In the genomic region with DNA sequence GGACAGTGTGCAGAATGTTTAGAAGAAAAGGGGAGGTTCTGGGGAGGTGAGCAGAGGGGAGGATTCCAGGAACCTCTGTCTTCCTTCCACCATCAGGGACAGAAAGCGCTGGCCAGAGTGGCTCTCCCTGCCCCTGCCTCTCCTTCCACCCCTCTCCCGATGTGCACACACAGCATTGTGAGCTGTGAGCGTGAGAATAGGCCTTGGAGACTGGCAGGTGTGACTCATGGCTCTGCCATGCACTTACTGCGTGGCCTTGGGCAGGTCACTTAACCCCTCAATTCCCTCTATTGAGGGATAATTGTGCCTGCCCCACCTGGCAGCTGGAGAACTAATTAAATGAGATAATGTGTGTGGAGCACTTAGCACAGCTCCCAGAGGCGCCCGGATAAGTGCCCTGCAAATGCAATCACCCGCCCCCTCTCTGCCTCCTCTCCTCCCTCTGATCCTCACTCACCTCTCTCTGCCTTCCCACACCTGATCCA, we compare ENCODE assay signal across 9 cellular contexts.
DNase-seq lines count a peak whose midpoint lies in the region; ATAC-seq, FAIRE-seq and TF ChIP-seq lines count a peak whose summit lies in the region.
"Had no signal": no experiment of that assay in that cellular context is flagged by ENCODE, and none has a peak within 500 bp of the region (broad histone marks: within the 10 kb centered on the region; RNA-seq: fewer than 3 reads in every experiment).

No MANE protein-coding gene starts in this region.

- no peak overlapping the region for H2AFZ ChIP-seq in PC-9

- H4K20me1 ChIP-seq in PC-9 (ENCODE audit: insufficient read depth), result no peaks in the 10 kb centered on the region; the same call in 1 of the 2 replicates

- POLR2A ChIA-PET in PC-9 (lab: Charles Lee; ENCODE audit: unreplicated experiment), result interaction anchor here (0.5 to 0.7 kb wide), 3 partner anchors 182 to 427 kb away, joined by 6 to 12 read pairs (median 9); no protein-coding TSS in a partner anchor

- H3K27ac ChIP-seq in PC-9 (peak overlapping the region; percentile 54), pancreas (peak overlapping the region; percentile 41 to 68 (median 60))

- WGBS in pancreas, 2 donors, result 28 to 30% methylated on average over 7 of the region's 7 CpGs

- H3K9me3 ChIP-seq in PC-9 (ENCODE audit: insufficient read depth, low read depth) (no peaks in the 10 kb centered on the region), pancreas (no peaks in the 10 kb centered on the region)

- no TSS peak for BruUV-seq in PC-9 (replicated peaks; lab: Mats Ljungman, UMichigan)

- intact Hi-C loops in PC-9 (cut with micrococcal nuclease; ENCODE audit: unreplicated experiment), result loop anchor here (1.0 kb wide), 1 partner anchor 21 kb away; no protein-coding TSS in a partner anchor
- intact Hi-C loops in pancreas (cut with DNase I), result loop anchor here in 1 of 3 donors (10.0 kb wide), 1 partner anchor 109 kb away; no protein-coding TSS in a partner anchor
- intact Hi-C loops in posterior cingulate gyrus (cut with DNase I), result no loop called here

- H3K79me2 ChIP-seq in PC-9 (ENCODE audit: low read depth), result 0 out of 2 replicates have a peak, but pooled peaks cover 6% of the 10 kb centered on the region

- no peak for TF ChIP-seq CTCF in PC-9 (conservative IDR thresholded peaks at IDR 0.05)
- TF ChIP-seq CTCF in pancreas (IDR thresholded peaks at IDR 0.05), result no peak

- no peaks in the 10 kb centered on the region for H3K36me3 ChIP-seq in PC-9 (ENCODE audit: low read depth)
- H3K36me3 ChIP-seq in pancreas, result no peaks in the 10 kb centered on the region

- H3K9me2 ChIP-seq in PC-9 (ENCODE audit: insufficient read depth), result no peaks in the 10 kb centered on the region

- ATAC-seq in pancreas, result peak; percentile 72 to 84 (median 80)
- no peak for ATAC-seq in HG03108 (IDR thresholded peaks at IDR 0.05; ENCODE audit: unreplicated experiment)
- ATAC-seq: activated CD4-positive, CD25-positive, alpha-beta regulatory T cell treated with anti-CD3 and anti-CD28 coated beads, Interleukin-2, amount 50 U/mL, for 24 hours had no signal

- no peak for FAIRE-seq in pancreas (lab: Jason Lieb, UNC)

- H3K27me3 ChIP-seq in PC-9 (ENCODE audit: insufficient read depth, low read depth) (no peaks in the 10 kb centered on the region), pancreas (no peaks in the 10 kb centered on the region)

- H3K4me3 ChIP-seq in PC-9 (no peak overlapping the region), pancreas (no peak overlapping the region)

- peak overlapping the region; percentile 55 for H3K4me2 ChIP-seq in PC-9

- peaks cover 44% of the 10 kb centered on the region for H3K4me1 ChIP-seq in PC-9 (replicated peaks; ENCODE audit: insufficient read depth)
- peaks cover 37 to 71% (median 46%) of the 10 kb centered on the region in 3 donors for H3K4me1 ChIP-seq in pancreas

- CTCF ChIA-PET in PC-9 (lab: Charles Lee), result no interaction called here

- H3F3A ChIP-seq in PC-9 (ENCODE audit: insufficient read depth, low read depth), result peaks cover 20% of the 10 kb centered on the region; the same call in 1 of the 2 replicates

- DNase-seq in EH (ENCODE audit: low read depth), result peak; percentile 90
- DNase-seq in PC-9, result peak; percentile 91 to 96
- peak; percentile 40 for DNase-seq in fibroblast of gingiva (ENCODE audit: low read depth)
- DNase-seq in pancreas, result peak in 4 of 6 donors; percentile 63 to 73 (median 66)
- no peak for DNase-seq in posterior cingulate gyrus
- no peak for DNase-seq in occipital lobe (lab: John Stamatoyannopoulos, UW)
- DNase-seq in T-helper 9 cell, result no peak

Comparison
In these comparisons a context has a peak if more than half of its experiments do, and no peak if none do; other contexts are left out.
1. DNase-seq: peak in EH (single experiment), PC-9 (2 of 2), fibroblast of gingiva (single experiment) and pancreas (4 of 6); none in posterior cingulate gyrus (0 of 10), occipital lobe (single experiment) and T-helper 9 cell (single experiment).